In the genomic region with DNA sequence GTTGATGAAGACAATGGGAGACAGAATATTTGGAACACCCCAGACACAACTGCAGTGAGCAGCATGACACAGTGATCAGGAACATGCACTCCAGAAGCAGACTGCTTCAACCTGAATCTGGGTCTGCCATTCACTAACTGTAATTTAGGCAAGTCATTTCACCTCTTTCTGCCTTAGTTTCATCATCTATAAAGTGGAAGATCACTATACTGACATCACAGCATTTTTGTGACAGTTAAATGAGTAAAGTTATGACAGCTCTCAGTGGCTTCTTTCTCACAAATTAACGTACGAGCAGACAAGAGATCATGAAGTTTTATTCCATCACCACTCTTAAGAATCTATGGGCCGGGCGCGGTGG, we compare ENCODE assay signal across 19 cellular contexts. TPM values are rescaled to one million over a fixed set of nuclear protein-coding genes. Genes with fewer than 3 reads are reported as not detected.
DNase-seq lines count a peak whose midpoint lies in the region; ATAC-seq and TF ChIP-seq lines count a peak whose summit lies in the region.
"Had no signal": no experiment of that assay in that cellular context is flagged by ENCODE, and none has a peak within 500 bp of the region (broad histone marks: within the 10 kb centered on the region; RNA-seq: fewer than 3 reads in every experiment).

No MANE protein-coding gene starts in this region.

- H3K9me3 Mint-ChIP-seq in activated T-cell treated with anti-CD3 and anti-CD28 coated beads, Interleukin-2, amount 50 U/mL, for 72 hours = no peaks in the 10 kb centered on the region
- H3K9me3 Mint-ChIP-seq in dendritic cell treated with granulocyte-macrophage colony-stimulating factor and Interleukin-4, amounts not matched to agents 40 ng/mL and 50 ng/mL, for 4 days = no peaks in the 10 kb centered on the region
- H3K9me3 Mint-ChIP-seq: activated CD4-positive, alpha-beta T cell treated with anti-CD3 and anti-CD28 coated beads, Interleukin-2, amount 10 ng/mL, durations not matched to agents 7 days and 5 days; activated naive CD8-positive, alpha-beta T cell treated with anti-CD3 and anti-CD28 coated beads, Interleukin-2, amount 10 ng/mL, durations not matched to agents 7 days and 5 days; CD4-positive, alpha-beta T cell had no signal

- no peaks in the 10 kb centered on the region for H3K9me3 ChIP-seq in smooth muscle cell (replicated peaks; ENCODE audit: low read depth)
- H3K9me3 ChIP-seq: esophagus squamous epithelium, vagina had no signal

- H3K4me1 Mint-ChIP-seq in activated T-cell treated with anti-CD3 and anti-CD28 coated beads, Interleukin-2, amount 50 U/mL, for 72 hours (ENCODE audit: low read depth) = peaks cover 46% of the 10 kb centered on the region
- peaks cover 19% of the 10 kb centered on the region for H3K4me1 Mint-ChIP-seq in dendritic cell treated with granulocyte-macrophage colony-stimulating factor and Interleukin-4, amounts not matched to agents 40 ng/mL and 50 ng/mL, for 4 days (ENCODE audit: low read depth)

- H2AFZ ChIP-seq in smooth muscle cell (ENCODE audit: low read depth) = no peak overlapping the region

- CTCF ChIA-PET in RWPE1 (lab: Yijun Ruan, JAX) = no interaction called here

- H3K4me2 ChIP-seq in smooth muscle cell = no peak overlapping the region
- H3K4me2 ChIP-seq: KMS-11 had no signal

- H3K36me3 ChIP-seq in smooth muscle cell (ENCODE audit: low read depth) = peaks cover 4% of the 10 kb centered on the region

- H3K27ac ChIP-seq in RWPE1 = peak overlapping the region; percentile 37; the same call in 1 of the 2 replicates
- H3K27ac ChIP-seq in smooth muscle cell (ENCODE audit: low read depth) = peak overlapping the region; percentile 70
- H3K27ac ChIP-seq: KMS-11, vagina had no signal

- no peaks in the 10 kb centered on the region for H3K4me1 ChIP-seq in smooth muscle cell (ENCODE audit: low read depth)
- H3K4me1 ChIP-seq: esophagus squamous epithelium, vagina had no signal

- peaks cover 6 to 18% of the 10 kb centered on the region in 2 donors for H3K36me3 Mint-ChIP-seq in activated T-cell treated with anti-CD3 and anti-CD28 coated beads, Interleukin-2, amount 50 U/mL, for 72 hours (ENCODE audit: insufficient read depth in 2 of 2)
- H3K36me3 Mint-ChIP-seq in dendritic cell treated with granulocyte-macrophage colony-stimulating factor and Interleukin-4, amounts not matched to agents 40 ng/mL and 50 ng/mL, for 4 days (ENCODE audit: low read depth) = peaks cover 67% of the 10 kb centered on the region

- POLR2A ChIA-PET in RWPE1 (lab: Yijun Ruan, JAX; ENCODE audit: low non-redundant PET) = no interaction called here

- no peak for TF ChIP-seq CTCF in RWPE1 (conservative IDR thresholded peaks at IDR 0.05; ENCODE audit: low read depth)
- no peak for TF ChIP-seq CTCF in smooth muscle cell (IDR thresholded peaks at IDR 0.05; ENCODE audit: borderline replicate concordance, insufficient read depth, poor library complexity, severe bottlenecking)

- no peak for DNase-seq in activated T-cell treated with anti-CD3 and anti-CD28 coated beads, Interleukin-2, amount 50 U/mL, for 72 hours
- DNase-seq in activated T-cell treated with anti-CD3 and anti-CD28 coated beads for 4 hours (no peak), RWPE1 (ENCODE audit: low spot score) (no peak), smooth muscle cell (lab: John Stamatoyannopoulos, UW; ENCODE audit: unreplicated experiment) (no peak), 8988T (no peak)
- no peak for DNase-seq in activated CD8-positive, alpha-beta memory T cell treated with anti-CD3 and anti-CD28 coated beads, Interleukin-2, amount 50 U/mL, for 4 hours
- DNase-seq: activated CD4-positive, alpha-beta T cell treated with anti-CD3 and anti-CD28 coated beads, Interleukin-2, amount 10 ng/mL, durations not matched to agents 7 days and 5 days; activated naive CD8-positive, alpha-beta T cell treated with anti-CD3 and anti-CD28 coated beads, Interleukin-2, amount 10 ng/mL, durations not matched to agents 7 days and 5 days; activated T-cell treated with anti-CD3 and anti-CD28 coated beads, Interleukin-2, amount 50 U/mL, for 48 hours; CD4-positive, alpha-beta T cell; DMS153; esophagus squamous epithelium; left cardiac atrium; NCI-H2029 had no signal

- ATAC-seq in activated T-cell treated with anti-CD3 and anti-CD28 coated beads, Interleukin-2, amount 50 U/mL, for 72 hours (replicated peaks in 1 of 2) = peak; percentile 42 to 64
- no peak for ATAC-seq in esophagus mucosa
- ATAC-seq: left cardiac atrium had no signal

- peaks cover 10% of the 10 kb centered on the region for H3K79me2 ChIP-seq in smooth muscle cell (ENCODE audit: low read depth)

- intact Hi-C loops in dendritic cell treated with granulocyte-macrophage colony-stimulating factor and Interleukin-4, amounts not matched to agents 40 ng/mL and 50 ng/mL, for 4 days (cut with micrococcal nuclease) = no loop called here

- H3K9ac ChIP-seq in smooth muscle cell (ENCODE audit: low read depth) = no peak overlapping the region
- H3K9ac ChIP-seq: KMS-11 had no signal

- H4K20me1 ChIP-seq in smooth muscle cell (ENCODE audit: low read depth) = peaks cover 28% of the 10 kb centered on the region

- no peaks in the 10 kb centered on the region for H3K27me3 Mint-ChIP-seq in activated T-cell treated with anti-CD3 and anti-CD28 coated beads, Interleukin-2, amount 50 U/mL, for 72 hours (ENCODE audit: low read depth)
- H3K27me3 Mint-ChIP-seq in dendritic cell treated with granulocyte-macrophage colony-stimulating factor and Interleukin-4, amounts not matched to agents 40 ng/mL and 50 ng/mL, for 4 days = no peaks in the 10 kb centered on the region
- H3K27me3 Mint-ChIP-seq: activated CD4-positive, alpha-beta T cell treated with anti-CD3 and anti-CD28 coated beads, Interleukin-2, amount 10 ng/mL, durations not matched to agents 7 days and 5 days; activated naive CD8-positive, alpha-beta T cell treated with anti-CD3 and anti-CD28 coated beads, Interleukin-2, amount 10 ng/mL, durations not matched to agents 7 days and 5 days; CD4-positive, alpha-beta T cell had no signal

- no peaks in the 10 kb centered on the region for H3F3A ChIP-seq in smooth muscle cell (ENCODE audit: low read depth)

- no peaks in the 10 kb centered on the region for H3K27me3 ChIP-seq in smooth muscle cell (ENCODE audit: low read depth)
- H3K27me3 ChIP-seq: esophagus squamous epithelium, vagina had no signal

- no peak overlapping the region for H3K4me3 Mint-ChIP-seq in activated T-cell treated with anti-CD3 and anti-CD28 coated beads, Interleukin-2, amount 50 U/mL, for 72 hours
- no peak overlapping the region for H3K4me3 Mint-ChIP-seq in dendritic cell treated with granulocyte-macrophage colony-stimulating factor and Interleukin-4, amounts not matched to agents 40 ng/mL and 50 ng/mL, for 4 days
- H3K4me3 Mint-ChIP-seq: activated CD4-positive, alpha-beta T cell treated with anti-CD3 and anti-CD28 coated beads, Interleukin-2, amount 10 ng/mL, durations not matched to agents 7 days and 5 days; activated naive CD8-positive, alpha-beta T cell treated with anti-CD3 and anti-CD28 coated beads, Interleukin-2, amount 10 ng/mL, durations not matched to agents 7 days and 5 days; CD4-positive, alpha-beta T cell had no signal

- 100% methylated on average over 5 of the region's 5 CpGs for WGBS in smooth muscle cell (ENCODE audit: low lambda C conversion rate)

- peak overlapping the region; percentile 26 for H3K27ac Mint-ChIP-seq in activated T-cell treated with anti-CD3 and anti-CD28 coated beads, Interleukin-2, amount 50 U/mL, for 72 hours
- H3K27ac Mint-ChIP-seq in dendritic cell treated with granulocyte-macrophage colony-stimulating factor and Interleukin-4, amounts not matched to agents 40 ng/mL and 50 ng/mL, for 4 days = peak overlapping the region; percentile 63
- H3K27ac Mint-ChIP-seq: activated CD4-positive, alpha-beta T cell treated with anti-CD3 and anti-CD28 coated beads, Interleukin-2, amount 10 ng/mL, durations not matched to agents 7 days and 5 days; CD4-positive, alpha-beta T cell had no signal

- no peak overlapping the region for H3K4me3 ChIP-seq in smooth muscle cell
- H3K4me3 ChIP-seq: esophagus squamous epithelium, vagina had no signal

RNA-seq across cellular contexts. Expression of a gene that starts 14.3 kb away (rescaled TPM):
- total RNA-seq in activated T-cell treated with anti-CD3 and anti-CD28 coated beads, Interleukin-2, amount 50 U/mL, for 72 hours = 10 to 100 TPM; 47.7 to 53.4 TPM
- total RNA-seq in smooth muscle cell (91.5 and 105 TPM in 2 replicates), esophagus mucosa (42.0 TPM)
- polyA plus RNA-seq in smooth muscle cell = 118 and 121 TPM in 2 replicates

RNA-seq across cellular contexts. Expression of a gene that starts 14.4 kb away (rescaled TPM):
- 100 to 1,000 TPM; 287 to 303 TPM for total RNA-seq in activated T-cell treated with anti-CD3 and anti-CD28 coated beads, Interleukin-2, amount 50 U/mL, for 72 hours
- total RNA-seq in smooth muscle cell = 555 and 652 TPM in 2 replicates
- 284 and 333 TPM in 2 replicates for polyA plus RNA-seq in smooth muscle cell
- 291 TPM for total RNA-seq in esophagus mucosa

RNA-seq across cellular contexts. Expression of a gene that starts 41.6 kb away (rescaled TPM):
- total RNA-seq in activated T-cell treated with anti-CD3 and anti-CD28 coated beads, Interleukin-2, amount 50 U/mL, for 72 hours = 10 to 100 TPM; 33.1 to 34.9 TPM
- total RNA-seq in smooth muscle cell (1.7 and 4.9 TPM in 2 replicates), esophagus mucosa (5.2 TPM)
- 5.6 and 7.1 TPM in 2 replicates for polyA plus RNA-seq in smooth muscle cell
- total RNA-seq: mononuclear cell had no signal

RNA-seq across cellular contexts. Expression of a gene that starts 51.5 kb away (rescaled TPM):
- 10 to 100 TPM; 42.4 to 42.9 TPM for total RNA-seq in activated T-cell treated with anti-CD3 and anti-CD28 coated beads, Interleukin-2, amount 50 U/mL, for 72 hours
- total RNA-seq in smooth muscle cell = 12.5 and 14.1 TPM in 2 replicates
- 10.6 and 10.8 TPM in 2 replicates for polyA plus RNA-seq in smooth muscle cell
- total RNA-seq in esophagus mucosa = 18.5 TPM
